13 cellular contexts compared by ENCODE assay signal in the genomic region with DNA sequence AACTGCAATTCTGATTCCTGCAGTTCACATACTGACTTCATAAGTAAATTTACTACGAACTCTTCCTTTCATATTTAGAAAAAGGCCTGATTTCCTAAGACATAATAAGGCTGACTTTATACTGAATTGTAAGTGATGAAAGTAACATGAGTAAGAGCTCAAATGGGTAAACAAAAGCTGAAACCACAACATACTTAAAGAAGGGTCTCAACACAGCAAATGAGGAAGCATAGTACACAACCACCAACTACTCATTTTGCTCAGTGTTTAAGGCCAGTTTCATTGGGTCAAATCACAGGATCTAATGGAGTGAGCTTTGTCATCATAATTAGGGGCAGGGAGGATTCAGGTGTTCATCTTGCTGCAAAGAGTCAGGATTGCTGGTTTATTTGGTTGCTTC.
DNase-seq lines count a peak whose midpoint lies in the region; ATAC-seq, FAIRE-seq and TF ChIP-seq lines count a peak whose summit lies in the region.
"Had no signal": no experiment of that assay in that cellular context is flagged by ENCODE, and none has a peak within 500 bp of the region (broad histone marks: within the 10 kb centered on the region; RNA-seq: fewer than 3 reads in every experiment).

No MANE protein-coding gene starts in this region.

- H3K36me3 ChIP-seq in HepG2 (replicated peaks in 1 of 2; ENCODE audit: control insufficient read depth in 1 of 2, insufficient read depth in 2 of 2, low read length in 2 of 2) (peaks cover 21 to 83% of the 10 kb centered on the region in 2 experiments), right lobe of liver (peaks cover 0 to 60% (median 26%) of the 10 kb centered on the region in 4 donors), bronchial epithelial cell (ENCODE audit: control insufficient read depth, insufficient read depth, low read length) (peaks cover 11% of the 10 kb centered on the region)

- no peak for TF ChIP-seq RAD21 in HepG2 (CRISPR knock-in tag; IDR thresholded peaks at IDR 0.05)

- BruUV-seq in HepG2 (replicated peaks; lab: Mats Ljungman, UMichigan) = no TSS peak

- peak overlapping the region; percentile 1 for H3K27ac Mint-ChIP-seq in stimulated activated naive B cell treated with anti-CD40 and anti-IgM and Interleukin-4, amounts not matched to agents 10 μg/mL and 1 μg/mL and 100 μg/mL, for 72 hours

- no peak for TF ChIP-seq EP300 in HepG2 (IDR thresholded peaks at IDR 0.05; ENCODE audit: low read depth in 2 of 2, low read length in 2 of 2)
- no peak for TF ChIP-seq EP300 in HepG2 (CRISPR knock-in tag; IDR thresholded peaks at IDR 0.05; ENCODE audit: borderline replicate concordance)

- peaks cover 21 to 42% of the 10 kb centered on the region in 2 donors for H3K36me3 Mint-ChIP-seq in stimulated activated naive B cell treated with anti-CD40 and anti-IgM and Interleukin-4, amounts not matched to agents 10 μg/mL and 1 μg/mL and 100 μg/mL, for 72 hours

- no peak for DNase-seq in HepG2 (ENCODE audit: low spot score)
- no peak for DNase-seq in right lobe of liver
- peak; percentile 24 for DNase-seq in KBM-7
- DNase-seq in bronchial epithelial cell (ENCODE audit: low read depth) = peak; percentile 62
- no peak for DNase-seq in stimulated activated naive B cell treated with anti-CD40 and anti-IgM and Interleukin-4, amounts not matched to agents 10 μg/mL and 1 μg/mL and 100 μg/mL, for 72 hours
- no peak for DNase-seq in C1 segment of cervical spinal cord (lab: John Stamatoyannopoulos, UW)
- no peak for DNase-seq in activated CD4-positive, alpha-beta T cell treated with anti-CD3 and anti-CD28 coated beads, Interleukin-2, amount 50 U/mL, for 48 hours
- DNase-seq in stimulated activated naive CD4-positive, alpha-beta T cell (lab: John Stamatoyannopoulos, UW) = no peak
- DNase-seq: ACHN; activated CD4-positive, alpha-beta T cell treated with anti-CD3 and anti-CD28 coated beads for 4 hours; amniotic stem cell; esophagus squamous epithelium had no signal

- H3K4me1 ChIP-seq in HepG2 (ENCODE audit: insufficient read depth, low read length) (no peaks in the 10 kb centered on the region), right lobe of liver (no peaks in the 10 kb centered on the region)
- H3K4me1 ChIP-seq: esophagus squamous epithelium had no signal

- TF ChIP-seq POLR2A in HepG2 (IDR thresholded peaks at IDR 0.05; ENCODE audit: insufficient read depth in 1 of 2, low read depth in 2 of 2, low read length in 2 of 2) = no peak
- TF ChIP-seq POLR2A in right lobe of liver (IDR thresholded peaks at IDR 0.05) = no peak

- CTCF ChIA-PET in HepG2 (lab: Yijun Ruan, JAX; ENCODE audit: low intra/inter-chr PET ratio, low total read pairs) = no interaction called here

- no peak overlapping the region for H3K9ac ChIP-seq in HepG2 (ENCODE audit: insufficient read depth, low read depth, low read length)

- no peaks in the 10 kb centered on the region for H3K79me2 ChIP-seq in HepG2 (ENCODE audit: insufficient read depth, low read length)

- no peak for ATAC-seq in HepG2
- ATAC-seq in right lobe of liver = no peak
- ATAC-seq in stimulated activated naive B cell treated with anti-CD40 and anti-IgM and Interleukin-4, amounts not matched to agents 10 μg/mL and 1 μg/mL and 100 μg/mL, for 72 hours (replicated peaks) = peak; percentile 66 to 78

- intact Hi-C loops in HepG2 (cut with micrococcal nuclease; ENCODE audit: unreplicated experiment) (no loop called here), right lobe of liver (cut with DNase I) (no loop called here)

- H3K4me3 ChIP-seq in HepG2 (replicated peaks in 1 of 3; ENCODE audit: insufficient read depth in 1 of 3, low read depth in 2 of 3, low read length in 3 of 3) (no peak overlapping the region), right lobe of liver (no peak overlapping the region), bronchial epithelial cell (ENCODE audit: low read depth, low read length) (no peak overlapping the region)
- H3K4me3 ChIP-seq: esophagus squamous epithelium had no signal

- in situ Hi-C loops in HepG2 (cut with HindIII; ENCODE audit: extremely low pct_ligation_motif_present, low pct_unique_long_range_greater_than_20kb) (no loop called here), KBM-7 (cut with MboI; ENCODE audit: low pct_unique_long_range_greater_than_20kb, low sequenced_read_pairs) (no loop called here)

- 94% methylated on average over 1 of the region's 1 CpG for WGBS in HepG2 (ENCODE audit: low lambda C conversion rate)
- 71% methylated on average over 1 of the region's 1 CpG for WGBS in right lobe of liver (ENCODE audit: insufficient coverage, low coverage, low lambda C conversion rate, missing lambda C conversion rate)

- H3K27me3 ChIP-seq in HepG2 (ENCODE audit: control insufficient read depth in 1 of 2, insufficient read depth in 2 of 2, low read length in 2 of 2) (no peaks in the 10 kb centered on the region), right lobe of liver (no peaks in the 10 kb centered on the region), bronchial epithelial cell (ENCODE audit: control insufficient read depth, insufficient read depth, low read length) (no peaks in the 10 kb centered on the region)
- H3K27me3 ChIP-seq: esophagus squamous epithelium had no signal

- H3K9me3 ChIP-seq in HepG2 (ENCODE audit: low read length) (no peaks in the 10 kb centered on the region), right lobe of liver (no peaks in the 10 kb centered on the region)
- H3K9me3 ChIP-seq: esophagus squamous epithelium had no signal

- TF ChIP-seq CTCF in HepG2 (CRISPR knock-in tag; IDR thresholded peaks at IDR 0.05) (no peak), right lobe of liver (IDR thresholded peaks at IDR 0.05) (no peak), bronchial epithelial cell (IDR thresholded peaks at IDR 0.05; ENCODE audit: insufficient read depth, low read length, severe bottlenecking) (no peak)

- no peaks in the 10 kb centered on the region; the same call in 1 of the 2 replicates for H4K20me1 ChIP-seq in HepG2 (ENCODE audit: insufficient read depth, low read length)

- H2AFZ ChIP-seq in HepG2 (ENCODE audit: low read length) = no peak overlapping the region

- no peak overlapping the region for H3K4me3 Mint-ChIP-seq in stimulated activated naive B cell treated with anti-CD40 and anti-IgM and Interleukin-4, amounts not matched to agents 10 μg/mL and 1 μg/mL and 100 μg/mL, for 72 hours

- H3K4me2 ChIP-seq in HepG2 (ENCODE audit: low read depth, low read length) = no peak overlapping the region

- FAIRE-seq in HepG2 (lab: Jason Lieb, UNC) (no peak), bronchial epithelial cell (lab: Jason Lieb, UNC) (no peak)
- FAIRE-seq: RCC 7860 had no signal

- no peaks in the 10 kb centered on the region for H3K9me3 Mint-ChIP-seq in stimulated activated naive B cell treated with anti-CD40 and anti-IgM and Interleukin-4, amounts not matched to agents 10 μg/mL and 1 μg/mL and 100 μg/mL, for 72 hours

- H3K27me3 Mint-ChIP-seq in stimulated activated naive B cell treated with anti-CD40 and anti-IgM and Interleukin-4, amounts not matched to agents 10 μg/mL and 1 μg/mL and 100 μg/mL, for 72 hours = no peaks in the 10 kb centered on the region

- peaks cover 14 to 17% of the 10 kb centered on the region in 2 donors for H3K4me1 Mint-ChIP-seq in stimulated activated naive B cell treated with anti-CD40 and anti-IgM and Interleukin-4, amounts not matched to agents 10 μg/mL and 1 μg/mL and 100 μg/mL, for 72 hours

- POLR2A ChIA-PET in HepG2 (lab: Yijun Ruan, JAX) = no interaction called here

- H3K27ac ChIP-seq in HepG2 (ENCODE audit: extremely low read length, insufficient read depth, low read length) (no peak overlapping the region), right lobe of liver (no peak overlapping the region)
- H3K27ac ChIP-seq: esophagus squamous epithelium had no signal

TF ChIP-seq in HepG2, 621 proteins besides CTCF, POLR2A, EP300 and RAD21:
- TF ChIP-seq RBM22 (optimal IDR thresholded peaks at IDR 0.05; ENCODE audit: low read length) (peak; percentile 19), SMAD3 (CRISPR knock-in tag; IDR thresholded peaks at IDR 0.05) (no peak)

Comparison
In these comparisons a context has a peak if more than half of its experiments do, and no peak if none do; other contexts are left out.
1. ATAC-seq: peak in stimulated activated naive B cell treated with anti-CD40 and anti-IgM and Interleukin-4, amounts not matched to agents 10 μg/mL and 1 μg/mL and 100 μg/mL, for 72 hours (2 of 2); none in HepG2 (single experiment) and right lobe of liver (0 of 4).
2. DNase-seq: peak in KBM-7 (single experiment) and bronchial epithelial cell (single experiment); none in HepG2 (single experiment), right lobe of liver (0 of 3), stimulated activated naive B cell treated with anti-CD40 and anti-IgM and Interleukin-4, amounts not matched to agents 10 μg/mL and 1 μg/mL and 100 μg/mL, for 72 hours (single experiment), C1 segment of cervical spinal cord (0 of 14), activated CD4-positive, alpha-beta T cell treated with anti-CD3 and anti-CD28 coated beads, Interleukin-2, amount 50 U/mL, for 48 hours (0 of 2) and stimulated activated naive CD4-positive, alpha-beta T cell (0 of 6).